In the genomic region with DNA sequence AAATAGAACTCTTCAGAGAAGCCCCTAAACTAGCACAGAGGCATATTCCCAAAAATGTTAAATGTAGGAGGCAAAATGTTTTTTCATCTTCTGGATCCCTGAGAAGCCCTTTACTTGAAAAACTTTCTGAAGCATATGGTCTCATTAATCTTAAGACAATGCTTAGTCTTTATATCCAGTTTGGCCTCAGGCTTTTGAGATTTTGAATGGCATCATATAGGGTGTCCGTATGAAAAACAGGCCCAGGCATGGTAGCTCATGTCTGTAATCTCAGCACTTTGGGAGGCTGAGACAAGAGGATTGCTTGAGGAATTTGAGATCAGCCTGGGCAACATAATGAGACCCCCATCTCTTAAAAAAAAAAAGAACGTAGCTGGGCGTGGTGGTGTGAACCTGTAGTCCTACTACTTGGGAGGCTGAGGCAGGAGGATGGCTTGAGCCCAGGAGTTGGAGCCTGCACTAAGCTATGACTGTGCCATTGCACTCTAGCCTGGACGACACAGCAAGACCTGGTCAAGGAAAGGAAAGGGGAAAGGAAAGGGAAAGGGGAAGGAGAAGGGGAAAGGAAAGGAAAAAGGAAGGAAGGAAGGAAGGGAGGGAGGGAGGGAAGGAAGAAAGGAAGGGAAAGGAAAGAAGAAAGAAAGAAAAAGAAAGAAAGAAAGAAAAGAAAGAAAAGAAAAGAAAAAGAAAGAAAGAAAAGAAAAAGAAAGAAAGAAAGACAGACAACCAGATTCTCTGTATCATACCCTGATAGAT, we compare ENCODE assay signal across 8 cellular contexts.
DNase-seq lines count a peak whose midpoint lies in the region; ATAC-seq lines count a peak whose summit lies in the region.

No MANE protein-coding gene starts in this region.

- H3K36me3 Mint-ChIP-seq in activated naive CD8-positive, alpha-beta T cell treated with anti-CD3 and anti-CD28 coated beads for 36 hours = peaks cover 55% of the 10 kb centered on the region

- no peak for ATAC-seq in stimulated activated naive CD8-positive, alpha-beta T cell treated with anti-CD3 and anti-CD28 coated beads, Interleukin-15, amount 100 ng/mL, for 72 hours
- ATAC-seq in GM19351 (IDR thresholded peaks at IDR 0.05; ENCODE audit: unreplicated experiment) (no peak), HG03442 (IDR thresholded peaks at IDR 0.05; ENCODE audit: unreplicated experiment) (no peak)

- no peaks in the 10 kb centered on the region for H3K9me3 ChIP-seq in MG63

- peaks cover 16% of the 10 kb centered on the region for H3K36me3 ChIP-seq in MG63

- H3K4me3 Mint-ChIP-seq in activated naive CD8-positive, alpha-beta T cell treated with anti-CD3 and anti-CD28 coated beads for 36 hours = no peak overlapping the region
- peak overlapping the region; percentile 16 to 20 for H3K4me3 Mint-ChIP-seq in stimulated activated naive CD8-positive, alpha-beta T cell treated with anti-CD3 and anti-CD28 coated beads, Interleukin-15, amount 100 ng/mL, for 72 hours

- DNase-seq in MG63 = no peak
- no peak for DNase-seq in activated naive CD8-positive, alpha-beta T cell treated with anti-CD3 and anti-CD28 coated beads for 36 hours
- DNase-seq in foreskin melanocyte = peak; percentile 77
- DNase-seq in stimulated activated naive CD8-positive, alpha-beta T cell treated with anti-CD3 and anti-CD28 coated beads, Interleukin-15, amount 100 ng/mL, for 72 hours = no peak
- no peak for DNase-seq in OCI-M2 (lab: John Stamatoyannopoulos, UW; ENCODE audit: unreplicated experiment)
- no peak for DNase-seq in hippocampal formation (lab: John Stamatoyannopoulos, UW)

- peak overlapping the region; percentile 23 for H3K27ac Mint-ChIP-seq in activated naive CD8-positive, alpha-beta T cell treated with anti-CD3 and anti-CD28 coated beads for 36 hours
- H3K27ac Mint-ChIP-seq in stimulated activated naive CD8-positive, alpha-beta T cell treated with anti-CD3 and anti-CD28 coated beads, Interleukin-15, amount 100 ng/mL, for 72 hours = no peak overlapping the region

- no peaks in the 10 kb centered on the region for H3K27me3 Mint-ChIP-seq in activated naive CD8-positive, alpha-beta T cell treated with anti-CD3 and anti-CD28 coated beads for 36 hours
- no peaks in the 10 kb centered on the region for H3K27me3 Mint-ChIP-seq in stimulated activated naive CD8-positive, alpha-beta T cell treated with anti-CD3 and anti-CD28 coated beads, Interleukin-15, amount 100 ng/mL, for 72 hours

- peaks cover 30% of the 10 kb centered on the region for H3K4me1 Mint-ChIP-seq in activated naive CD8-positive, alpha-beta T cell treated with anti-CD3 and anti-CD28 coated beads for 36 hours
- H3K4me1 Mint-ChIP-seq in stimulated activated naive CD8-positive, alpha-beta T cell treated with anti-CD3 and anti-CD28 coated beads, Interleukin-15, amount 100 ng/mL, for 72 hours = peaks cover 50% of the 10 kb centered on the region

- H3K9me3 Mint-ChIP-seq in activated naive CD8-positive, alpha-beta T cell treated with anti-CD3 and anti-CD28 coated beads for 36 hours = no peaks in the 10 kb centered on the region
- H3K9me3 Mint-ChIP-seq in stimulated activated naive CD8-positive, alpha-beta T cell treated with anti-CD3 and anti-CD28 coated beads, Interleukin-15, amount 100 ng/mL, for 72 hours = no peaks in the 10 kb centered on the region

- H3K4me3 ChIP-seq in MG63 = peak overlapping the region; percentile 50

- no peaks in the 10 kb centered on the region for H3K27me3 ChIP-seq in MG63
